ENCODE assay signal across 14 cellular contexts in genomic region chr22:22616636-22617035, GRCh38. TPM values are rescaled to one million over a fixed set of nuclear protein-coding genes. Genes with fewer than 3 reads are reported as not detected.
DNase-seq lines count a peak whose midpoint lies in the region; ATAC-seq and TF ChIP-seq lines count a peak whose summit lies in the region.
"Had no signal": no experiment of that assay in that cellular context is flagged by ENCODE, and none has a peak within 500 bp of the region (broad histone marks: within the 10 kb centered on the region; RNA-seq: fewer than 3 reads in every experiment).

No MANE protein-coding gene starts in this region.

- no peak for TF ChIP-seq POLR2A in breast epithelium (IDR thresholded peaks at IDR 0.05)

- H3K9me3 Mint-ChIP-seq in MCF 10A (ENCODE audit: unreplicated experiment) (no peaks in the 10 kb centered on the region), type B pancreatic cell (no peaks in the 10 kb centered on the region)
- no peaks in the 10 kb centered on the region for H3K9me3 Mint-ChIP-seq in effector memory CD8-positive, alpha-beta T cell

- H3K4me1 Mint-ChIP-seq in MCF 10A (ENCODE audit: insufficient read depth, unreplicated experiment) (peaks cover 11% of the 10 kb centered on the region), type B pancreatic cell (ENCODE audit: unreplicated experiment) (peaks cover 9% of the 10 kb centered on the region)
- peaks cover 4 to 8% of the 10 kb centered on the region in 2 donors for H3K4me1 Mint-ChIP-seq in effector memory CD8-positive, alpha-beta T cell (ENCODE audit: low read depth in 2 of 2)

- no peak overlapping the region for H3K9ac ChIP-seq in Loucy (ENCODE audit: low read depth, low read length, poor library complexity, severe bottlenecking)

- peak overlapping the region; percentile 58 for H2AFZ ChIP-seq in Loucy (ENCODE audit: low read length)

- H3K36me3 ChIP-seq in breast epithelium = no peaks in the 10 kb centered on the region
- no peaks in the 10 kb centered on the region for H3K36me3 ChIP-seq in Loucy (ENCODE audit: insufficient read depth, low read length)

- H3K9me2 ChIP-seq in Loucy (replicated peaks; ENCODE audit: low read depth, low read length) = no peaks in the 10 kb centered on the region

- no peak overlapping the region for H3K4me2 ChIP-seq in Loucy (ENCODE audit: low read depth, low read length, poor library complexity, severe bottlenecking)

- CTCF ChIA-PET in MCF 10A (lab: Yijun Ruan, JAX) = interaction anchor here (0.6 to 2.0 kb wide), 3 partner anchors 23 to 233 kb away, joined by 3 to 6 read pairs (median 3); no protein-coding TSS in a partner anchor

- BruUV-seq in MCF 10A (replicated peaks; lab: Mats Ljungman, UMichigan) = no TSS peak

- H3K4me1 ChIP-seq in breast epithelium = no peaks in the 10 kb centered on the region
- peaks cover 6% of the 10 kb centered on the region for H3K4me1 ChIP-seq in Loucy (ENCODE audit: insufficient read depth, low read length, poor library complexity, severe bottlenecking)

- H3F3A ChIP-seq in Loucy (ENCODE audit: low read depth) = no peaks in the 10 kb centered on the region

- DNase-seq in MCF 10A (ENCODE audit: unreplicated experiment) (peak; percentile 38), breast epithelium (ENCODE audit: low spot score in 2 of 2) (no peak), type B pancreatic cell (ENCODE audit: extremely low spot score, unreplicated experiment) (peak; percentile 40), NCI-H524 (lab: John Stamatoyannopoulos, UW) (no peak)
- DNase-seq in effector memory CD8-positive, alpha-beta T cell = no peak
- DNase-seq: GDM1, NCI-H1105, retina had no signal

- peak; percentile 91 for ATAC-seq in effector memory CD8-positive, alpha-beta T cell (replicated peaks)
- ATAC-seq in HG02981 (IDR thresholded peaks at IDR 0.05; ENCODE audit: unreplicated experiment) = no peak
- no peak for ATAC-seq in GM21786 (IDR thresholded peaks at IDR 0.05; ENCODE audit: unreplicated experiment)

- H3K79me2 ChIP-seq in Loucy (ENCODE audit: insufficient read depth, low read length) = no peaks in the 10 kb centered on the region

- no peaks in the 10 kb centered on the region for H4K20me1 ChIP-seq in Loucy (ENCODE audit: insufficient read depth, low read length, poor library complexity, severe bottlenecking)

- no peaks in the 10 kb centered on the region for H3K36me3 Mint-ChIP-seq in MCF 10A (ENCODE audit: insufficient read depth, unreplicated experiment)
- H3K36me3 Mint-ChIP-seq in effector memory CD8-positive, alpha-beta T cell (ENCODE audit: insufficient read depth) = no peaks in the 10 kb centered on the region
- H3K36me3 Mint-ChIP-seq in type B pancreatic cell = no peaks in the 10 kb centered on the region

- H3K27me3 ChIP-seq in breast epithelium (peaks cover 0 to 15% of the 10 kb centered on the region in 2 donors), Loucy (ENCODE audit: insufficient read depth, low read length, poor library complexity, severe bottlenecking) (no peaks in the 10 kb centered on the region)

- H3K4me3 Mint-ChIP-seq in MCF 10A (ENCODE audit: unreplicated experiment) (no peak overlapping the region), type B pancreatic cell (no peak overlapping the region)
- H3K4me3 Mint-ChIP-seq in effector memory CD8-positive, alpha-beta T cell = no peak overlapping the region

- peak overlapping the region; percentile 73 for H3K27ac Mint-ChIP-seq in MCF 10A (ENCODE audit: low read depth, unreplicated experiment)
- peak overlapping the region in 1 of 2 donors; percentile 78 for H3K27ac Mint-ChIP-seq in effector memory CD8-positive, alpha-beta T cell
- H3K27ac Mint-ChIP-seq in type B pancreatic cell = peak overlapping the region; percentile 49

- intact Hi-C loops in MCF 10A (cut with micrococcal nuclease) (no loop called here), breast epithelium (cut with DNase I; ENCODE audit: low total_unique reads) (no loop called here)

- H3K27me3 Mint-ChIP-seq in MCF 10A (ENCODE audit: insufficient read depth, unreplicated experiment) (no peaks in the 10 kb centered on the region), type B pancreatic cell (peaks cover 28% of the 10 kb centered on the region)
- peaks cover 8 to 14% of the 10 kb centered on the region in 2 donors for H3K27me3 Mint-ChIP-seq in effector memory CD8-positive, alpha-beta T cell

- TF ChIP-seq CTCF in MCF 10A (IDR thresholded peaks at IDR 0.05; ENCODE audit: unreplicated experiment) = no peak
- no peak for TF ChIP-seq CTCF in breast epithelium (IDR thresholded peaks at IDR 0.05)
- TF ChIP-seq CTCF in Loucy (conservative IDR thresholded peaks at IDR 0.05; ENCODE audit: low read length) = no peak
- no peak for TF ChIP-seq CTCF in type B pancreatic cell (conservative IDR thresholded peaks at IDR 0.05)

- POLR2A ChIA-PET in MCF 10A (lab: Yijun Ruan, JAX) = no interaction called here

- H3K27ac ChIP-seq in breast epithelium = no peak overlapping the region
- H3K27ac ChIP-seq: HL-60 had no signal

- H3K9me3 ChIP-seq in breast epithelium (no peaks in the 10 kb centered on the region), Loucy (ENCODE audit: insufficient read depth, low read depth, low read length) (no peaks in the 10 kb centered on the region)

- no peak overlapping the region for H3K4me3 ChIP-seq in breast epithelium
- H3K4me3 ChIP-seq in Loucy (ENCODE audit: low read length, poor library complexity, severe bottlenecking) = no peak overlapping the region

RNA-seq across cellular contexts. Expression of gene GGTLC2, which starts 27.8 kb away (rescaled TPM):
- total RNA-seq in MCF 10A (2022) (not detected in 2 replicates), breast epithelium (not detected), type B pancreatic cell (ENCODE audit: low replicate concordance) (not detected in 2 replicates)
- total RNA-seq: mucosa of gallbladder, ureter had no signal

RNA-seq across cellular contexts. Expression of gene PRAME, which starts 57.6 kb away (rescaled TPM):
- not detected in 2 replicates for total RNA-seq in MCF 10A (2022)
- under 1 TPM in 1 of 3 donors, not detected in 2; 0.33 TPM for total RNA-seq in breast epithelium
- 0.10 TPM in 1 of 2 replicates, not detected in the other for total RNA-seq in type B pancreatic cell (ENCODE audit: low replicate concordance)
- total RNA-seq: ureter had no signal

Comparison
In these comparisons a context has a peak if more than half of its experiments do, and no peak if none do; other contexts are left out.
1. DNase-seq: peak in MCF 10A (single experiment) and type B pancreatic cell (single experiment); none in breast epithelium (0 of 2), effector memory CD8-positive, alpha-beta T cell (0 of 3) and NCI-H524 (0 of 2).